Comparison of ENCODE assay signal across 1 cellular context in the genomic region with DNA sequence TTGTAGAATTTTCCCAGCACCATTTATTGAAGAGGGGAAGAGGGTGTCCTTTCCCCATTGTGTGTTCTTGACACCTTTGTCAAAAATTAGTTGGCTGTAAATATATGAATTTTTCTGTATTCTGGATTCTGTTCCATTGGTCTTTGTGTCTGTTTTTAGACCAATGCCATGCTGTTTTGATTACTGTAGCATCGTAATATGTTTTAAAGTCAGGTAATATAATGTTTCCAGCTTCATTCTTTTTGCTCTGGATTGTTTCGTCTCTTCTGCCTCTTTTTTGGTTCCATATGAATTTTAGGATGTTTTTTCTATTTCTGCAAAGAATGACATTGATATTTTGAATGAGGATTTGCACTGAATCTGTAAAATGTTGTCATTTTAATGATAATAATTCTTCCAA.
TF ChIP-seq lines count a peak whose summit lies in the region.

No MANE protein-coding gene starts in this region.

TF ChIP-seq in HEK293, 187 proteins besides CTCF, POLR2A, EP300 and RAD21 (continued from another document):
- TF ChIP-seq, protein P1, sequence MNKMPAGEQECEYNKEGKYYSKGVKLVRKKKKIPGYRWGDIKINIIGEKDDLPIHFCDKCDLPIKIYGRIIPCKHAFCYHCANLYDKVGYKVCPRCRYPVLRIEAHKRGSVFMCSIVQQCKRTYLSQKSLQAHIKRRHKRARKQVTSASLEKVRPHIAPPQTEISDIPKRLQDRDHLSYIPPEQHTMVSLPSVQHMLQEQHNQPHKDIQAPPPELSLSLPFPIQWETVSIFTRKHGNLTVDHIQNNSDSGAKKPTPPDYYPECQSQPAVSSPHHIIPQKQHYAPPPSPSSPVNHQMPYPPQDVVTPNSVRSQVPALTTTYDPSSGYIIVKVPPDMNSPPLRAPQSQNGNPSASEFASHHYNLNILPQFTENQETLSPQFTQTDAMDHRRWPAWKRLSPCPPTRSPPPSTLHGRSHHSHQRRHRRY (tag by site-specific recombination; IDR thresholded peaks at IDR 0.05), result no peak
- TF ChIP-seq ZNF837 (tag by site-specific recombination; IDR thresholded peaks at IDR 0.05), result no peak
- 0 out of 2 replicates have a peak, but pooled peaks have one; percentile 37 for TF ChIP-seq TRIM28 (IDR thresholded peaks at IDR 0.05; ENCODE audit: borderline replicate concordance, low read length)
- TF ChIP-seq SETDB1 (IDR thresholded peaks at IDR 0.05; ENCODE audit: insufficient read length, low read length), result peak; percentile 59
